ENCODE assay signal across 15 cellular contexts in the genomic region with DNA sequence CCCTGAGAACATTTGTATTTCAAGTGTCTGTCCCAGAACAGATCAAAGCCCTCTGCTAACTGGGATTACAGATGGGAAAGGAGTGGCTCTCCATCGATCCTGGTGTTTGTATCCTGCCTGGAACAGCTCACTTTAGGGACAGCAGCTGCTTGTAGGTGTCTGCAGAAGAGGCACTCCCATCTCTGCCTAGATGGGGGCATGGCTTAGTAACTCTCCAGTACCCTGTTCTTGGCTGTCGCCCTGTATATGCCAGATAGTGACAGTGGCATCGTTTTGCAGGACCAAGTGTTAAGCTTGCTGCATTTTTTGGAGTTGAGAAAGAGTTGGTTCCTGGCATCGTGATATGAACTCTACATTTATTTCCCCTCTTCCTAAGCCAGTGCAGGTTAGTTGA.
DNase-seq lines count a peak whose midpoint lies in the region; ATAC-seq and TF ChIP-seq lines count a peak whose summit lies in the region.
"Had no signal": no experiment of that assay in that cellular context is flagged by ENCODE, and none has a peak within 500 bp of the region (broad histone marks: within the 10 kb centered on the region; RNA-seq: fewer than 3 reads in every experiment).

No MANE protein-coding gene starts in this region.

- ATAC-seq in left cardiac atrium (peak; percentile 55 to 59), Right ventricle myocardium inferior (no peak), HG02870 (IDR thresholded peaks at IDR 0.05; ENCODE audit: unreplicated experiment) (no peak), WTC11 (no peak)
- ATAC-seq: activated T-cell treated with anti-CD3 and anti-CD28 coated beads, Interleukin-2, amount 50 U/mL, for 4 hours; naive thymus-derived CD8-positive, alpha-beta T cell; T-cell had no signal

- intact Hi-C loops in left cardiac atrium (cut with DNase I) (no loop called here), Right ventricle myocardium inferior (cut with DNase I) (loop anchor here (5.0 kb wide), 1 partner anchor 63 kb away; no protein-coding TSS in a partner anchor), ovary (cut with DNase I) (loop anchor here in 1 of 4 donors (5.0 kb wide), 1 partner anchor 192 kb away; a partner anchor contains a TSS)

- H3K9me3 ChIP-seq in ovary (no peaks in the 10 kb centered on the region), WERI-Rb-1 (ENCODE audit: severe bottlenecking) (no peaks in the 10 kb centered on the region)

- POLR2A ChIA-PET in WTC11 (lab: Charles Lee), result no interaction called here

- H3K27ac ChIP-seq in ovary, result peak overlapping the region; percentile 50 to 61
- H3K27ac ChIP-seq in urinary bladder (ENCODE audit: low read depth), result peak overlapping the region; percentile 11
- no peak overlapping the region for H3K27ac ChIP-seq in WERI-Rb-1

- no peak for TF ChIP-seq POLR2A in ovary (IDR thresholded peaks at IDR 0.05)

- no peak for DNase-seq in left cardiac atrium
- DNase-seq in Right ventricle myocardium inferior (ENCODE audit: missing footprints), result no peak
- DNase-seq in fibroblast of pulmonary artery (ENCODE audit: low read depth), result no peak
- no peak for DNase-seq in ovary
- DNase-seq in WERI-Rb-1, result no peak
- DNase-seq in WTC11 (ENCODE audit: low spot score), result no peak
- DNase-seq: activated T-cell treated with anti-CD3 and anti-CD28 coated beads, Interleukin-2, amount 50 U/mL, for 4 hours; DMS153; MM.1S; naive thymus-derived CD8-positive, alpha-beta T cell; OCI-M1; stimulated activated CD4-positive, alpha-beta T cell treated with anti-CD3 and anti-CD28 coated beads, Interleukin-12 subunit alpha, Interleukin-12 subunit beta, amount 100 ng/mL, for 4 hours; T-cell had no signal

- peak overlapping the region; percentile 5 for H3K4me3 ChIP-seq in fibroblast of pulmonary artery (replicated peaks; ENCODE audit: low read depth, low read length)
- no peak overlapping the region for H3K4me3 ChIP-seq in ovary
- no peak overlapping the region for H3K4me3 ChIP-seq in urinary bladder (ENCODE audit: low read depth, low read length)
- H3K4me3 ChIP-seq in WERI-Rb-1 (ENCODE audit: low read depth, low read length), result no peak overlapping the region

- H3K27me3 ChIP-seq in ovary (no peaks in the 10 kb centered on the region), WERI-Rb-1 (ENCODE audit: insufficient read depth, low read depth, severe bottlenecking) (no peaks in the 10 kb centered on the region)

- H3K27ac Mint-ChIP-seq in WTC11, result no peak overlapping the region; the same call in 1 of the 2 replicates
- H3K27ac Mint-ChIP-seq: T-cell had no signal

- H3K27me3 Mint-ChIP-seq in WTC11 (ENCODE audit: low read depth), result no peaks in the 10 kb centered on the region
- H3K27me3 Mint-ChIP-seq: naive thymus-derived CD8-positive, alpha-beta T cell; T-cell had no signal

- H3K9me3 Mint-ChIP-seq in WTC11, result no peaks in the 10 kb centered on the region
- H3K9me3 Mint-ChIP-seq: activated T-cell treated with anti-CD3 and anti-CD28 coated beads, Interleukin-2, amount 50 U/mL, for 4 hours; naive thymus-derived CD8-positive, alpha-beta T cell; T-cell had no signal

- CTCF ChIA-PET in WTC11 (lab: Charles Lee), result interaction anchor here (1.6 kb wide), 1 partner anchor 191 kb away, joined by 4 read pairs; no protein-coding TSS in a partner anchor

- 27 to 36% (median 35%) methylated on average over 4 of the region's 4 CpGs for WGBS in ovary, 3 donors
- WGBS in urinary bladder, result 28% methylated on average over 4 of the region's 4 CpGs

- H3K4me1 Mint-ChIP-seq in WTC11, result peaks cover 18% of the 10 kb centered on the region

- H3K4me3 Mint-ChIP-seq in WTC11, result no peak overlapping the region
- H3K4me3 Mint-ChIP-seq: activated T-cell treated with anti-CD3 and anti-CD28 coated beads, Interleukin-2, amount 50 U/mL, for 4 hours had no signal

- TF ChIP-seq CTCF in fibroblast of pulmonary artery (IDR thresholded peaks at IDR 0.05; ENCODE audit: low read length, missing control alignments) (no peak), ovary (IDR thresholded peaks at IDR 0.05) (no peak), WERI-Rb-1 (IDR thresholded peaks at IDR 0.05; ENCODE audit: low read depth, low read length) (no peak), WTC11 (IDR thresholded peaks at IDR 0.05) (no peak)

- no peak for TF ChIP-seq EP300 in ovary (IDR thresholded peaks at IDR 0.05)

- H3K4me1 ChIP-seq in ovary (ENCODE audit: insufficient read depth) (peaks cover 28% of the 10 kb centered on the region), urinary bladder (ENCODE audit: insufficient read depth) (no peaks in the 10 kb centered on the region)

- H3K36me3 Mint-ChIP-seq in WTC11, result no peaks in the 10 kb centered on the region
- H3K36me3 Mint-ChIP-seq: naive thymus-derived CD8-positive, alpha-beta T cell; T-cell had no signal

- H3K36me3 ChIP-seq in ovary, result no peaks in the 10 kb centered on the region
- no peaks in the 10 kb centered on the region for H3K36me3 ChIP-seq in urinary bladder (ENCODE audit: insufficient read depth)
- H3K36me3 ChIP-seq in WERI-Rb-1, result no peaks in the 10 kb centered on the region

TF ChIP-seq in WTC11, 78 proteins besides CTCF, POLR2A, EP300 and RAD21 (continues in another document):
- no peak for TF ChIP-seq NR1H2 (CRISPR knock-in tag; IDR thresholded peaks at IDR 0.05)
- TF ChIP-seq, protein P1, sequence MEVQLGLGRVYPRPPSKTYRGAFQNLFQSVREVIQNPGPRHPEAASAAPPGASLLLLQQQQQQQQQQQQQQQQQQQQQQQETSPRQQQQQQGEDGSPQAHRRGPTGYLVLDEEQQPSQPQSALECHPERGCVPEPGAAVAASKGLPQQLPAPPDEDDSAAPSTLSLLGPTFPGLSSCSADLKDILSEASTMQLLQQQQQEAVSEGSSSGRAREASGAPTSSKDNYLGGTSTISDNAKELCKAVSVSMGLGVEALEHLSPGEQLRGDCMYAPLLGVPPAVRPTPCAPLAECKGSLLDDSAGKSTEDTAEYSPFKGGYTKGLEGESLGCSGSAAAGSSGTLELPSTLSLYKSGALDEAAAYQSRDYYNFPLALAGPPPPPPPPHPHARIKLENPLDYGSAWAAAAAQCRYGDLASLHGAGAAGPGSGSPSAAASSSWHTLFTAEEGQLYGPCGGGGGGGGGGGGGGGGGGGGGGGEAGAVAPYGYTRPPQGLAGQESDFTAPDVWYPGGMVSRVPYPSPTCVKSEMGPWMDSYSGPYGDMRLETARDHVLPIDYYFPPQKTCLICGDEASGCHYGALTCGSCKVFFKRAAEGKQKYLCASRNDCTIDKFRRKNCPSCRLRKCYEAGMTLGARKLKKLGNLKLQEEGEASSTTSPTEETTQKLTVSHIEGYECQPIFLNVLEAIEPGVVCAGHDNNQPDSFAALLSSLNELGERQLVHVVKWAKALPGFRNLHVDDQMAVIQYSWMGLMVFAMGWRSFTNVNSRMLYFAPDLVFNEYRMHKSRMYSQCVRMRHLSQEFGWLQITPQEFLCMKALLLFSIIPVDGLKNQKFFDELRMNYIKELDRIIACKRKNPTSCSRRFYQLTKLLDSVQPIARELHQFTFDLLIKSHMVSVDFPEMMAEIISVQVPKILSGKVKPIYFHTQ (CRISPR knock-in tag; IDR thresholded peaks at IDR 0.05), result no peak
- TF ChIP-seq, protein P2, sequence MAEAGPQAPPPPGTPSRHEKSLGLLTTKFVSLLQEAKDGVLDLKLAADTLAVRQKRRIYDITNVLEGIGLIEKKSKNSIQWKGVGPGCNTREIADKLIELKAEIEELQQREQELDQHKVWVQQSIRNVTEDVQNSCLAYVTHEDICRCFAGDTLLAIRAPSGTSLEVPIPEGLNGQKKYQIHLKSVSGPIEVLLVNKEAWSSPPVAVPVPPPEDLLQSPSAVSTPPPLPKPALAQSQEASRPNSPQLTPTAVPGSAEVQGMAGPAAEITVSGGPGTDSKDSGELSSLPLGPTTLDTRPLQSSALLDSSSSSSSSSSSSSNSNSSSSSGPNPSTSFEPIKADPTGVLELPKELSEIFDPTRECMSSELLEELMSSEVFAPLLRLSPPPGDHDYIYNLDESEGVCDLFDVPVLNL (CRISPR knock-in tag; IDR thresholded peaks at IDR 0.05; ENCODE audit: borderline replicate concordance, low read depth), result no peak
- TF ChIP-seq NFE2L1 (CRISPR knock-in tag; IDR thresholded peaks at IDR 0.05), result no peak
- TF ChIP-seq, protein P3, sequence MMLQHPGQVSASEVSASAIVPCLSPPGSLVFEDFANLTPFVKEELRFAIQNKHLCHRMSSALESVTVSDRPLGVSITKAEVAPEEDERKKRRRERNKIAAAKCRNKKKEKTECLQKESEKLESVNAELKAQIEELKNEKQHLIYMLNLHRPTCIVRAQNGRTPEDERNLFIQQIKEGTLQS (CRISPR knock-in tag; conservative IDR thresholded peaks at IDR 0.05), result no peak
- no peak for TF ChIP-seq HMGA2 (CRISPR knock-in tag; IDR thresholded peaks at IDR 0.05)
- no peak for TF ChIP-seq GRHL2 (CRISPR knock-in tag; IDR thresholded peaks at IDR 0.05; ENCODE audit: insufficient replicate concordance, severe bottlenecking)
- no peak for TF ChIP-seq ZNF219 (CRISPR knock-in tag; IDR thresholded peaks at IDR 0.05; ENCODE audit: borderline replicate concordance)
- no peak for TF ChIP-seq ESRRA (CRISPR knock-in tag; IDR thresholded peaks at IDR 0.05; ENCODE audit: borderline replicate concordance)
- TF ChIP-seq ZNF263 (CRISPR knock-in tag; IDR thresholded peaks at IDR 0.05; ENCODE audit: low read depth), result no peak
- TF ChIP-seq NFYB (CRISPR knock-in tag; conservative IDR thresholded peaks at IDR 0.05; ENCODE audit: low read depth), result no peak
- TF ChIP-seq SP1 (CRISPR knock-in tag; conservative IDR thresholded peaks at IDR 0.05), result no peak
- TF ChIP-seq, protein P4, sequence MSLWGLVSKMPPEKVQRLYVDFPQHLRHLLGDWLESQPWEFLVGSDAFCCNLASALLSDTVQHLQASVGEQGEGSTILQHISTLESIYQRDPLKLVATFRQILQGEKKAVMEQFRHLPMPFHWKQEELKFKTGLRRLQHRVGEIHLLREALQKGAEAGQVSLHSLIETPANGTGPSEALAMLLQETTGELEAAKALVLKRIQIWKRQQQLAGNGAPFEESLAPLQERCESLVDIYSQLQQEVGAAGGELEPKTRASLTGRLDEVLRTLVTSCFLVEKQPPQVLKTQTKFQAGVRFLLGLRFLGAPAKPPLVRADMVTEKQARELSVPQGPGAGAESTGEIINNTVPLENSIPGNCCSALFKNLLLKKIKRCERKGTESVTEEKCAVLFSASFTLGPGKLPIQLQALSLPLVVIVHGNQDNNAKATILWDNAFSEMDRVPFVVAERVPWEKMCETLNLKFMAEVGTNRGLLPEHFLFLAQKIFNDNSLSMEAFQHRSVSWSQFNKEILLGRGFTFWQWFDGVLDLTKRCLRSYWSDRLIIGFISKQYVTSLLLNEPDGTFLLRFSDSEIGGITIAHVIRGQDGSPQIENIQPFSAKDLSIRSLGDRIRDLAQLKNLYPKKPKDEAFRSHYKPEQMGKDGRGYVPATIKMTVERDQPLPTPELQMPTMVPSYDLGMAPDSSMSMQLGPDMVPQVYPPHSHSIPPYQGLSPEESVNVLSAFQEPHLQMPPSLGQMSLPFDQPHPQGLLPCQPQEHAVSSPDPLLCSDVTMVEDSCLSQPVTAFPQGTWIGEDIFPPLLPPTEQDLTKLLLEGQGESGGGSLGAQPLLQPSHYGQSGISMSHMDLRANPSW (CRISPR knock-in tag; conservative IDR thresholded peaks at IDR 0.05; ENCODE audit: low read depth), result no peak
- no peak for TF ChIP-seq FOXJ3 (CRISPR knock-in tag; IDR thresholded peaks at IDR 0.05; ENCODE audit: borderline replicate concordance)
- no peak for TF ChIP-seq MYBL2 (CRISPR knock-in tag; IDR thresholded peaks at IDR 0.05)

Comparison
In these comparisons a context has a peak if more than half of its experiments do, and no peak if none do; other contexts are left out.
1. ATAC-seq: peak in left cardiac atrium (2 of 2); none in Right ventricle myocardium inferior (single experiment), HG02870 (single experiment) and WTC11 (single experiment).